Comparison of ENCODE assay signal across 1 cellular context in the genomic region with DNA sequence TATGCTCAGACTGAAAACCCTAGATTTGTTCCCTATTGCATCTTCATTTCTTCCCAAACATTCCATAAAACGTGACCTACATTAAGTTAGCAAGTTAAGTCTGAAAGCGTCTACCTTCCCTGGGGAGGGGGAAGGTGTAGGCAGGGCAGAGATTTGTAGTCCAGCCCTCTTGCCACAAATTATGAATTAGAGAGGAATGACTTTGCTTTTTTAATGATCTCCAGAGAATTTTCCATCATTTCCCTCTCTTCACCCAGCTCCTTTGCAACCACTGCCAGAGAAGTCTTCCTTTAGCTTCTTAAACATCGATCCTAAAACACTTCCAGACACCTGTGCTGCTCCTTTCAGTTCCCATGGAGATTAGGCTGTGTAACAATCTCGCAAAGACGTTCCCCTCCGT.
TF ChIP-seq lines count a peak whose summit lies in the region.

No MANE protein-coding gene starts in this region.

TF ChIP-seq in IMR-90, 13 proteins besides CTCF, POLR2A, EP300 and RAD21 (continued from another document):
- no peak for TF ChIP-seq RCOR1 (IDR thresholded peaks at IDR 0.05; ENCODE audit: insufficient replicate concordance, low read length)
TF ChIP-seq in IMR-90: peak in this region for 0.
